Comparison of ENCODE assay signal across 17 cellular contexts in the genomic region with DNA sequence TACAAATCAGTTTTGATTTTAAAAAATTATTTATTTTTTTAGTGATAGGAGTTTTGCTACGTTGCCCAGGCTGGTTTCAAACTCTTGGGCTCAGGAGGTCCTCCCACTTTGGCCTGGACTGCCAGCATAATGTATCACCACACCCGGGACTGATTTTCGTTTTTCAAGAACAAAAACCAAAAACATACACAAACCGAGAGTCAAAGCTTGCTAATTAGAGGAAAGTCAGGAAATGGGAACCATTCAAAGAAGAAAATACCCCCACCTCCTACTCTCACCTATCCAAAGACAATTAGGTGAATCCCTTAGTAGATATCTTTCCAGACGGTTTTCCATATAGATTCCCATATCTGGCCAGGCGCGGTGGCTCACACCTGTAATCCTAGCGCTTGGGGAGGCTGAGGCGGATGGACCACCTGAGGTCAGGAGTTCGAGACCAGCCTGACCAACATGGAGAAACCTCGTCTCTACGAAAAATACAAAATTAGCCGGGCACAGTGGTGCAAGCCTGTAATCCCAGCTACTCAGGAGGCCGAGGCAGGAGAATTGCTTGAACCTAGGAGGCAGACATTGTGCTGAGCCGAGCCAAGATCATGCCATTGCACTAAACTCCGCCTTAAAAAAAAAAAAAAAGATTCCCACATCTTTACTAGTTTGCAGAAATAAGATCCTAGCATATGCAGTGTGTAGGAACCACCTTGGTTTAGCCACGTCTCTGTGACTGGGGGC. TPM values are rescaled to one million over a fixed set of nuclear protein-coding genes. Genes with fewer than 3 reads are reported as not detected.
A peak's percentile ranks its signal among the peaks of the same experiment; 100 is the strongest.
DNase-seq lines count a peak whose midpoint lies in the region; ATAC-seq, FAIRE-seq and TF ChIP-seq lines count a peak whose summit lies in the region.
"Had no signal": no experiment of that assay in that cellular context is flagged by ENCODE, and none has a peak within 500 bp of the region (broad histone marks: within the 10 kb centered on the region; RNA-seq: fewer than 3 reads in every experiment).

No MANE protein-coding gene starts in this region.

- H3K9me3 ChIP-seq in KOPT-K1 (ENCODE audit: insufficient read depth, low read length, poor library complexity, severe bottlenecking) (no peaks in the 10 kb centered on the region), spleen (no peaks in the 10 kb centered on the region), kidney (ENCODE audit: control insufficient read depth in 1 of 2, low read length in 2 of 2) (no peaks in the 10 kb centered on the region)
- H3K9me3 ChIP-seq: SK-N-SH had no signal

- ATAC-seq in GM18873 (IDR thresholded peaks at IDR 0.05; ENCODE audit: low FRiP score, unreplicated experiment) (no peak), sciatic nerve (no peak)

- peaks cover 38% of the 10 kb centered on the region for H3K36me3 Mint-ChIP-seq in activated CD4-positive, alpha-beta T cell treated with anti-CD3 and anti-CD28 coated beads, Interleukin-2, amount 10 ng/mL, durations not matched to agents 24 days and 14 days (ENCODE audit: low read depth)
- peaks cover 38% of the 10 kb centered on the region for H3K36me3 Mint-ChIP-seq in activated naive CD8-positive, alpha-beta T cell treated with anti-CD3 and anti-CD28 coated beads for 36 hours

- H3K4me3 Mint-ChIP-seq in activated CD4-positive, alpha-beta T cell treated with anti-CD3 and anti-CD28 coated beads, Interleukin-2, amount 10 ng/mL, durations not matched to agents 24 days and 14 days: peak overlapping the region; percentile 97
- H3K4me3 Mint-ChIP-seq in activated naive CD8-positive, alpha-beta T cell treated with anti-CD3 and anti-CD28 coated beads for 36 hours: peak overlapping the region; percentile 93
- H3K4me3 Mint-ChIP-seq: nephron had no signal

- DNase-seq in activated CD4-positive, alpha-beta T cell treated with anti-CD3 and anti-CD28 coated beads, Interleukin-2, amount 10 ng/mL, durations not matched to agents 24 days and 14 days: no peak
- DNase-seq in activated CD4-positive, alpha-beta T cell treated with anti-CD3 and anti-CD28 coated beads for 1 hour: no peak
- no peak for DNase-seq in activated naive CD8-positive, alpha-beta T cell treated with anti-CD3 and anti-CD28 coated beads for 36 hours
- DNase-seq in spleen (no peak), kidney (no peak), sciatic nerve (ENCODE audit: low spot score) (no peak)
- DNase-seq: activated CD4-positive, alpha-beta T cell treated with anti-CD3 and anti-CD28 coated beads, Interleukin-2, amount 50 U/mL, for 1 hour; amniotic stem cell; foreskin melanocyte; NCI-H187; SK-N-SH had no signal

- H3K4me1 ChIP-seq in spleen: peaks cover 7 to 62% (median 58%) of the 10 kb centered on the region in 6 donors
- H3K4me1 ChIP-seq in kidney (ENCODE audit: control insufficient read depth in 1 of 2, insufficient read depth in 1 of 2, low read depth in 1 of 2, low read length in 2 of 2): peaks cover 0 to 5% of the 10 kb centered on the region in 2 donors

- FAIRE-seq in kidney (lab: Jason Lieb, UNC): no peak
- FAIRE-seq: A204.1, keratinocyte, urothelium cell line had no signal

- TF ChIP-seq CTCF in spleen (IDR thresholded peaks at IDR 0.05 in 8 of 11, conservative IDR thresholded peaks at IDR 0.05 in 3 of 11) (no peak), kidney (IDR thresholded peaks at IDR 0.05; ENCODE audit: borderline replicate concordance, extremely low read depth, insufficient read depth) (no peak)

- H3K27ac Mint-ChIP-seq in activated CD4-positive, alpha-beta T cell treated with anti-CD3 and anti-CD28 coated beads, Interleukin-2, amount 10 ng/mL, durations not matched to agents 24 days and 14 days: peak overlapping the region; percentile 94
- peak overlapping the region; percentile 94 for H3K27ac Mint-ChIP-seq in activated naive CD8-positive, alpha-beta T cell treated with anti-CD3 and anti-CD28 coated beads for 36 hours

- no peaks in the 10 kb centered on the region for H3K9me3 Mint-ChIP-seq in activated CD4-positive, alpha-beta T cell treated with anti-CD3 and anti-CD28 coated beads, Interleukin-2, amount 10 ng/mL, durations not matched to agents 24 days and 14 days
- H3K9me3 Mint-ChIP-seq in activated naive CD8-positive, alpha-beta T cell treated with anti-CD3 and anti-CD28 coated beads for 36 hours: no peaks in the 10 kb centered on the region
- H3K9me3 Mint-ChIP-seq: nephron had no signal

- no peak for TF ChIP-seq POLR2A in spleen (IDR thresholded peaks at IDR 0.05)

- intact Hi-C loops in activated CD4-positive, alpha-beta T cell treated with anti-CD3 and anti-CD28 coated beads, Interleukin-2, amount 10 ng/mL, durations not matched to agents 24 days and 14 days (cut with micrococcal nuclease): loop anchor here (2.0 kb wide), 2 partner anchors 17 to 39 kb away; no protein-coding TSS in a partner anchor
- intact Hi-C loops in spleen (cut with DNase I; ENCODE audit: low total_unique reads): no loop called here
- intact Hi-C loops in kidney (cut with DNase I): no loop called here
- intact Hi-C loops in sciatic nerve (cut with DNase I): no loop called here

- H3K27me3 Mint-ChIP-seq in activated CD4-positive, alpha-beta T cell treated with anti-CD3 and anti-CD28 coated beads, Interleukin-2, amount 10 ng/mL, durations not matched to agents 24 days and 14 days: no peaks in the 10 kb centered on the region
- no peaks in the 10 kb centered on the region for H3K27me3 Mint-ChIP-seq in activated naive CD8-positive, alpha-beta T cell treated with anti-CD3 and anti-CD28 coated beads for 36 hours

- H3K4me3 ChIP-seq in spleen (peak overlapping the region in 6 of 8 donors; percentile 45 to 77 (median 54)), kidney (ENCODE audit: low read length in 2 of 2) (no peak overlapping the region)

- H3K36me3 ChIP-seq in KOPT-K1 (ENCODE audit: insufficient read depth, low read length) (peaks cover 36% of the 10 kb centered on the region), spleen (no peaks in the 10 kb centered on the region), kidney (ENCODE audit: control insufficient read depth in 1 of 2, insufficient read depth in 2 of 2, low read length in 2 of 2) (no peaks in the 10 kb centered on the region)

- no peak overlapping the region for H3K9ac ChIP-seq in kidney (ENCODE audit: low read length in 2 of 2)
- H3K9ac ChIP-seq: SK-N-SH had no signal

- H3K27ac ChIP-seq in KOPT-K1 (ENCODE audit: low read depth, low read length, poor library complexity, severe bottlenecking) (peak overlapping the region; percentile 100), spleen (peak overlapping the region in 7 of 8 donors; percentile 23 to 89 (median 69)), kidney (ENCODE audit: low read depth in 2 of 2, low read length in 2 of 2) (no peak overlapping the region)

- H3K27me3 ChIP-seq in spleen (replicated peaks in 1 of 7): no peaks in the 10 kb centered on the region

- WGBS in spleen, 5 donors: 43 to 55% (median 48%) methylated on average over 17 of the region's 17 CpGs

- peaks cover 47% of the 10 kb centered on the region for H3K4me1 Mint-ChIP-seq in activated CD4-positive, alpha-beta T cell treated with anti-CD3 and anti-CD28 coated beads, Interleukin-2, amount 10 ng/mL, durations not matched to agents 24 days and 14 days
- peaks cover 51% of the 10 kb centered on the region for H3K4me1 Mint-ChIP-seq in activated naive CD8-positive, alpha-beta T cell treated with anti-CD3 and anti-CD28 coated beads for 36 hours

RNA-seq across cellular contexts. Expression of gene SPN, which starts 0.9 kb away (rescaled TPM):
- 157 and 165 TPM in 2 replicates for total RNA-seq in activated CD4-positive, alpha-beta T cell treated with anti-CD3 and anti-CD28 coated beads, Interleukin-2, amount 10 ng/mL, durations not matched to agents 24 days and 14 days
- total RNA-seq in activated naive CD8-positive, alpha-beta T cell treated with anti-CD3 and anti-CD28 coated beads for 36 hours: 100 to 1,000 TPM; 122 TPM
- 10 to 100 TPM; 21.6 to 46.4 (median 28.7) TPM for total RNA-seq in spleen
- polyA plus RNA-seq in spleen: 1 to 10 TPM; 3.9 to 9.1 (median 7.3) TPM
- total RNA-seq in kidney: 8.8 TPM
- polyA plus RNA-seq in kidney (ENCODE audit: insufficient read depth, low read depth, low replicate concordance): 1.0 TPM
- total RNA-seq in sciatic nerve: 5.4 TPM

RNA-seq across cellular contexts. Expression of gene QPRT, which starts 16.8 kb away (rescaled TPM):
- total RNA-seq in activated CD4-positive, alpha-beta T cell treated with anti-CD3 and anti-CD28 coated beads, Interleukin-2, amount 10 ng/mL, durations not matched to agents 24 days and 14 days: 5.8 and 6.3 TPM in 2 replicates
- 1 to 10 TPM; 5.4 to 5.5 TPM for total RNA-seq in activated naive CD8-positive, alpha-beta T cell treated with anti-CD3 and anti-CD28 coated beads for 36 hours
- total RNA-seq in spleen (10 to 100 TPM in 6 of 7 donors, 1 to 10 TPM in 1; 8.8 to 37.2 (median 21.7) TPM), kidney (13.9 TPM), sciatic nerve (26.3 TPM)
- polyA plus RNA-seq in spleen (1 to 10 TPM; 3.3 to 8.0 (median 7.5) TPM), kidney (ENCODE audit: insufficient read depth, low read depth, low replicate concordance) (168 TPM)

Comparison
In these comparisons a context has a peak if more than half of its experiments do, and no peak if none do; other contexts are left out.
1. H3K27ac ChIP-seq: peak in KOPT-K1 (single experiment) and spleen (7 of 8); none in kidney (0 of 2).
2. H3K4me3 ChIP-seq: peak in spleen (6 of 8); none in kidney (0 of 2).